ENCODE assay signal across 32 cellular contexts in the genomic region with DNA sequence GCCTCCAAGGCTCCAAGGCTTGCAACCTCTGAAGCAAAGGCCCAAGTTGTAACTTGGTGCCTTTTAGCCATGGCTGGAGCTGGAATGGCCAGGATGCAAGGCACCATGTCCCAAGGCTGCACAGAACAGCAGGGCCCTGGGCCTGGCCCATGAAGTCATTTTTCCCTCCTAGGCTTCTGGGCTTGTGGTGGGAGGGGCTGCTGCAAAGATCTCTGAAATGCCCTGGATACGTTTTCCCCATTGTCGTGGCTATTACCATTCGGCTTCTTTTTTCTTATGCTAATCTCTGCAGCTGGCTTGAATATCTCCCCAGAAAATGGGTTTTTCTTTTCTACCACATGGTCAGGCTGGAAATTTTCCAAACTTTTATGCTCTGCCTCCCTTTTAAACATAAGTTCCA.
"Had no signal": no experiment of that assay in that cellular context is flagged by ENCODE, and none has a peak within 500 bp of the region (broad histone marks: within the 10 kb centered on the region; RNA-seq: fewer than 3 reads in every experiment).

No MANE protein-coding gene starts in this region.

- DNase-seq: activated CD4-positive, alpha-beta memory T cell treated with anti-CD3 and anti-CD28 coated beads for 36 hours; activated CD4-positive, alpha-beta T cell treated with anti-CD3 and anti-CD28 coated beads for 1 hour; activated CD4-positive, alpha-beta T cell treated with anti-CD3 and anti-CD28 coated beads for 36 hours; activated CD4-positive, alpha-beta T cell treated with anti-CD3 and anti-CD28 coated beads, Interleukin-2, amount 10 ng/mL, durations not matched to agents 24 days and 14 days; activated CD4-positive, alpha-beta T cell treated with anti-CD3 and anti-CD28 coated beads, Interleukin-2, amount 50 U/mL, for 1 hour; activated CD4-positive, alpha-beta T cell treated with anti-CD3 and anti-CD28 coated beads, Interleukin-2, amount 50 U/mL, for 4 hours; activated CD4-positive, CD25-positive, alpha-beta regulatory T cell; activated CD8-positive, alpha-beta memory T cell treated with anti-CD3 and anti-CD28 coated beads, Interleukin-2, amount 50 U/mL, for 4 hours; activated CD8-positive, alpha-beta T cell treated with anti-CD3 and anti-CD28 coated beads for 36 hours; activated effector memory CD4-positive, alpha-beta T cell treated with anti-CD3 and anti-CD28 coated beads, Interleukin-2, amount 50 U/mL, for 16 hours; activated gamma-delta T cell treated with Interleukin-2 at 50 U/mL for 16 hours; activated naive CD4-positive, alpha-beta T cell; activated naive CD4-positive, alpha-beta T cell treated with anti-CD3 and anti-CD28 coated beads for 36 hours; activated naive CD4-positive, alpha-beta T cell treated with anti-CD3 and anti-CD28 coated beads, Interleukin-2, amount 50 U/mL, for 16 hours; activated naive CD8-positive, alpha-beta T cell treated with anti-CD3 and anti-CD28 coated beads for 36 hours; activated T-cell treated with anti-CD3 and anti-CD28 coated beads, Interleukin-2, amount 50 U/mL, for 24 hours; activated T-cell treated with anti-CD3 and anti-CD28 coated beads, Interleukin-2, amount 50 U/mL, for 48 hours; adrenal gland; amniotic stem cell; aorta; body of pancreas; brain microvascular endothelial cell; central memory CD4-positive, alpha-beta T cell; T-helper 1 cell; T-helper 2 cell; T-helper 9 cell had no signal

- H3K27me3 Mint-ChIP-seq: activated CD4-positive, alpha-beta memory T cell treated with anti-CD3 and anti-CD28 coated beads for 36 hours; activated CD4-positive, alpha-beta T cell treated with anti-CD3 and anti-CD28 coated beads for 36 hours; activated CD4-positive, alpha-beta T cell treated with anti-CD3 and anti-CD28 coated beads, Interleukin-2, amount 10 ng/mL, durations not matched to agents 24 days and 14 days; activated CD8-positive, alpha-beta T cell treated with anti-CD3 and anti-CD28 coated beads for 36 hours; activated naive CD8-positive, alpha-beta T cell treated with anti-CD3 and anti-CD28 coated beads for 36 hours; activated T-cell treated with anti-CD3 and anti-CD28 coated beads, Interleukin-2, amount 50 U/mL, for 24 hours; activated T-helper 17 cell treated with anti-CD3 and anti-CD28 coated beads, Interleukin-2, amount 50 U/mL, for 72 hours had no signal

- H3K9me3 Mint-ChIP-seq: activated naive CD8-positive, alpha-beta T cell treated with anti-CD3 and anti-CD28 coated beads for 36 hours; T-helper 1 cell treated with Interleukin-12 subunit alpha and Interleukin-12 subunit beta and Interleukin-4 antibody, amounts not matched to agents 30 μg/mL and 1 μg/mL, for 36 hours had no signal

- H3K4me1 ChIP-seq: adrenal gland, body of pancreas, breast epithelium had no signal

- H3K4me3 ChIP-seq: adrenal gland, body of pancreas, breast epithelium had no signal

- H3K4me1 Mint-ChIP-seq: activated CD4-positive, alpha-beta T cell treated with anti-CD3 and anti-CD28 coated beads for 36 hours; activated CD4-positive, alpha-beta T cell treated with anti-CD3 and anti-CD28 coated beads, Interleukin-2, amount 10 ng/mL, durations not matched to agents 24 days and 14 days; activated naive CD8-positive, alpha-beta T cell treated with anti-CD3 and anti-CD28 coated beads for 36 hours; activated T-helper 17 cell treated with anti-CD3 and anti-CD28 coated beads, Interleukin-2, amount 50 U/mL, for 72 hours had no signal

- H3K36me3 ChIP-seq: adrenal gland, brain microvascular endothelial cell, breast epithelium had no signal

- H3K27me3 ChIP-seq: adrenal gland, body of pancreas, brain microvascular endothelial cell, breast epithelium had no signal

- H3K9me3 ChIP-seq: adrenal gland, body of pancreas, breast epithelium had no signal

- H3K36me3 Mint-ChIP-seq: activated CD4-positive, alpha-beta memory T cell treated with anti-CD3 and anti-CD28 coated beads for 36 hours; activated naive CD8-positive, alpha-beta T cell treated with anti-CD3 and anti-CD28 coated beads for 36 hours had no signal

- H3K27ac ChIP-seq: adrenal gland, body of pancreas, brain microvascular endothelial cell, breast epithelium, VCaP had no signal

- H3K4me3 Mint-ChIP-seq: activated CD4-positive, alpha-beta memory T cell treated with anti-CD3 and anti-CD28 coated beads for 36 hours; activated CD4-positive, alpha-beta T cell treated with anti-CD3 and anti-CD28 coated beads for 36 hours; activated CD4-positive, alpha-beta T cell treated with anti-CD3 and anti-CD28 coated beads, Interleukin-2, amount 10 ng/mL, durations not matched to agents 24 days and 14 days; activated CD8-positive, alpha-beta T cell treated with anti-CD3 and anti-CD28 coated beads for 36 hours; activated naive CD4-positive, alpha-beta T cell treated with anti-CD3 and anti-CD28 coated beads for 36 hours; activated naive CD8-positive, alpha-beta T cell treated with anti-CD3 and anti-CD28 coated beads for 36 hours; activated T-cell treated with anti-CD3 and anti-CD28 coated beads, Interleukin-2, amount 50 U/mL, for 24 hours; activated T-helper 17 cell treated with anti-CD3 and anti-CD28 coated beads, Interleukin-2, amount 50 U/mL, for 72 hours; T-helper 1 cell treated with Interleukin-12 subunit alpha and Interleukin-12 subunit beta and Interleukin-4 antibody, amounts not matched to agents 30 μg/mL and 1 μg/mL, for 36 hours; T-helper 2 cell treated with Interferon-gamma antibody and Interleukin-4, amounts not matched to agents 5 μg/mL and 100 μg/mL, for 36 hours had no signal

- H3K27ac Mint-ChIP-seq: activated CD4-positive, alpha-beta memory T cell treated with anti-CD3 and anti-CD28 coated beads for 36 hours; activated CD4-positive, alpha-beta T cell treated with anti-CD3 and anti-CD28 coated beads for 36 hours; activated CD4-positive, alpha-beta T cell treated with anti-CD3 and anti-CD28 coated beads, Interleukin-2, amount 10 ng/mL, durations not matched to agents 24 days and 14 days; activated CD8-positive, alpha-beta T cell treated with anti-CD3 and anti-CD28 coated beads for 36 hours; activated naive CD4-positive, alpha-beta T cell treated with anti-CD3 and anti-CD28 coated beads for 36 hours; activated naive CD4-positive, alpha-beta T cell treated with anti-CD3 and anti-CD28 coated beads, Interleukin-2, amount 50 U/mL, for 72 hours; activated naive CD8-positive, alpha-beta T cell treated with anti-CD3 and anti-CD28 coated beads for 36 hours; activated T-cell treated with anti-CD3 and anti-CD28 coated beads, Interleukin-2, amount 50 U/mL, for 24 hours; activated T-helper 17 cell treated with anti-CD3 and anti-CD28 coated beads, Interleukin-2, amount 50 U/mL, for 72 hours; T-helper 1 cell treated with Interleukin-12 subunit alpha and Interleukin-12 subunit beta and Interleukin-4 antibody, amounts not matched to agents 30 μg/mL and 1 μg/mL, for 36 hours; T-helper 2 cell treated with Interferon-gamma antibody and Interleukin-4, amounts not matched to agents 5 μg/mL and 100 μg/mL, for 36 hours had no signal

- ATAC-seq: activated CD4-positive, alpha-beta T cell treated with anti-CD3 and anti-CD28 coated beads for 36 hours; activated CD8-positive, alpha-beta T cell treated with anti-CD3 and anti-CD28 coated beads for 36 hours; activated naive CD4-positive, alpha-beta T cell treated with anti-CD3 and anti-CD28 coated beads, Interleukin-2, amount 50 U/mL, for 72 hours; activated T-helper 17 cell treated with anti-CD3 and anti-CD28 coated beads, Interleukin-2, amount 50 U/mL, for 72 hours; body of pancreas had no signal
